Comparison of ENCODE assay signal across 14 cellular contexts in genomic region chr7:90605055-90605454, GRCh38. TPM values are rescaled to one million over a fixed set of nuclear protein-coding genes. Genes with fewer than 3 reads are reported as not detected.
DNase-seq lines count a peak whose midpoint lies in the region; ATAC-seq and TF ChIP-seq lines count a peak whose summit lies in the region.
"Had no signal": no experiment of that assay in that cellular context is flagged by ENCODE, and none has a peak within 500 bp of the region (broad histone marks: within the 10 kb centered on the region; RNA-seq: fewer than 3 reads in every experiment).

No MANE protein-coding gene starts in this region.

- peak; percentile 52 for ATAC-seq in GM18502 (IDR thresholded peaks at IDR 0.05; ENCODE audit: poor library complexity, unreplicated experiment)
- peak; percentile 40 for ATAC-seq in HG03342 (IDR thresholded peaks at IDR 0.05; ENCODE audit: unreplicated experiment)
- ATAC-seq in esophagus mucosa = no peak
- ATAC-seq in GM21528 (IDR thresholded peaks at IDR 0.05; ENCODE audit: low FRiP score, unreplicated experiment) = no peak
- ATAC-seq: heart left ventricle, lower lobe of right lung had no signal

- H3K4me1 Mint-ChIP-seq in nephron = peaks cover 33% of the 10 kb centered on the region
- H3K4me1 Mint-ChIP-seq in T-helper 2 cell treated with Interferon-gamma antibody and Interleukin-4, amounts not matched to agents 5 μg/mL and 100 μg/mL, for 36 hours (ENCODE audit: low read depth) = no peaks in the 10 kb centered on the region

- CTCF ChIA-PET in OCI-LY7 (lab: Charles Lee; ENCODE audit: unreplicated experiment) = no interaction called here

- H3K4me2 ChIP-seq in OCI-LY7 (ENCODE audit: low read length) = no peak overlapping the region

- no peaks in the 10 kb centered on the region for H3K79me2 ChIP-seq in OCI-LY7 (ENCODE audit: insufficient read depth, low read depth, low read length)

- TF ChIP-seq CTCF in nephron (IDR thresholded peaks at IDR 0.05; ENCODE audit: unreplicated experiment in 3 of 3) = no peak
- TF ChIP-seq CTCF in OCI-LY7 (conservative IDR thresholded peaks at IDR 0.05; ENCODE audit: low read length) = no peak

- H3K9me3 Mint-ChIP-seq in nephron = no peaks in the 10 kb centered on the region
- no peaks in the 10 kb centered on the region for H3K9me3 Mint-ChIP-seq in T-helper 2 cell treated with Interferon-gamma antibody and Interleukin-4, amounts not matched to agents 5 μg/mL and 100 μg/mL, for 36 hours
- H3K9me3 Mint-ChIP-seq: activated CD4-positive, alpha-beta memory T cell treated with anti-CD3 and anti-CD28 coated beads for 36 hours had no signal

- H3K4me3 Mint-ChIP-seq in nephron = no peak overlapping the region
- H3K4me3 Mint-ChIP-seq in T-helper 2 cell treated with Interferon-gamma antibody and Interleukin-4, amounts not matched to agents 5 μg/mL and 100 μg/mL, for 36 hours = no peak overlapping the region
- H3K4me3 Mint-ChIP-seq: activated CD4-positive, alpha-beta memory T cell treated with anti-CD3 and anti-CD28 coated beads for 36 hours had no signal

- H3K4me1 ChIP-seq in OCI-LY7 (ENCODE audit: insufficient read depth, low read length, poor library complexity, severe bottlenecking) = no peaks in the 10 kb centered on the region
- H3K4me1 ChIP-seq: transverse colon had no signal

- BruUV-seq in OCI-LY7 (replicated peaks; lab: Mats Ljungman, UMichigan) = no TSS peak

- no peaks in the 10 kb centered on the region for H3K9me2 ChIP-seq in OCI-LY7 (ENCODE audit: insufficient read depth, low read length)

- no peak overlapping the region for H3K27ac ChIP-seq in OCI-LY7 (ENCODE audit: low read depth, low read length, poor library complexity, severe bottlenecking)
- H3K27ac ChIP-seq: heart left ventricle, lower lobe of right lung, transverse colon had no signal

- peak; percentile 50 to 84 for DNase-seq in NCI-H524 (lab: John Stamatoyannopoulos, UW)
- DNase-seq in OCI-LY7 (ENCODE audit: low spot score) = no peak
- no peak for DNase-seq in T-helper 2 cell treated with Interferon-gamma antibody and Interleukin-4, amounts not matched to agents 5 μg/mL and 100 μg/mL, for 36 hours (ENCODE audit: low spot score)
- DNase-seq: activated CD4-positive, alpha-beta memory T cell treated with anti-CD3 and anti-CD28 coated beads for 36 hours; heart left ventricle; lower lobe of right lung; NCI-H1436 treated with DMSO at 0.1 percent for 48 hours; transverse colon had no signal

- peaks cover 2% of the 10 kb centered on the region for H3K36me3 Mint-ChIP-seq in nephron (ENCODE audit: low read depth)
- no peaks in the 10 kb centered on the region for H3K36me3 Mint-ChIP-seq in T-helper 2 cell treated with Interferon-gamma antibody and Interleukin-4, amounts not matched to agents 5 μg/mL and 100 μg/mL, for 36 hours (ENCODE audit: low read depth)
- H3K36me3 Mint-ChIP-seq: activated CD4-positive, alpha-beta memory T cell treated with anti-CD3 and anti-CD28 coated beads for 36 hours had no signal

- no peak overlapping the region for H3K4me3 ChIP-seq in OCI-LY7 (ENCODE audit: low read depth, low read length, poor library complexity, severe bottlenecking)
- H3K4me3 ChIP-seq: heart left ventricle, lower lobe of right lung, transverse colon had no signal

- H3K36me3 ChIP-seq in OCI-LY7 (ENCODE audit: insufficient read depth, low read length) = no peaks in the 10 kb centered on the region
- H3K36me3 ChIP-seq: heart left ventricle, lower lobe of right lung, transverse colon had no signal

- POLR2A ChIA-PET in OCI-LY7 (lab: Charles Lee) = no interaction called here

- H3K9me3 ChIP-seq in OCI-LY7 (ENCODE audit: low read length) = no peaks in the 10 kb centered on the region
- H3K9me3 ChIP-seq: heart left ventricle, lower lobe of right lung, transverse colon had no signal

- H3K27ac Mint-ChIP-seq in nephron = peak overlapping the region; percentile 32 to 82 (median 73)
- no peak overlapping the region for H3K27ac Mint-ChIP-seq in T-helper 2 cell treated with Interferon-gamma antibody and Interleukin-4, amounts not matched to agents 5 μg/mL and 100 μg/mL, for 36 hours
- H3K27ac Mint-ChIP-seq: activated CD4-positive, alpha-beta memory T cell treated with anti-CD3 and anti-CD28 coated beads for 36 hours; progenitor cell of endocrine pancreas had no signal

- H4K20me1 ChIP-seq in OCI-LY7 (ENCODE audit: insufficient read depth, low read length) = no peaks in the 10 kb centered on the region

- no peak overlapping the region for H2AFZ ChIP-seq in OCI-LY7 (ENCODE audit: low read length)

- no peaks in the 10 kb centered on the region for H3K27me3 Mint-ChIP-seq in nephron (ENCODE audit: low read depth)
- H3K27me3 Mint-ChIP-seq in T-helper 2 cell treated with Interferon-gamma antibody and Interleukin-4, amounts not matched to agents 5 μg/mL and 100 μg/mL, for 36 hours (ENCODE audit: low read depth) = peaks cover 13% of the 10 kb centered on the region
- H3K27me3 Mint-ChIP-seq: progenitor cell of endocrine pancreas had no signal

- intact Hi-C loops in OCI-LY7 (cut with micrococcal nuclease; ENCODE audit: unreplicated experiment) = no loop called here

RNA-seq across cellular contexts. Expression of gene CDK14, which starts 8.9 kb away (rescaled TPM):
- 90.7 and 112 TPM in 2 replicates for total RNA-seq in OCI-LY7 (2014; rRNA removed; shearing (Covaris generic))
- 107 and 111 TPM in 2 replicates for total RNA-seq in OCI-LY7 (2022)
- total RNA-seq in esophagus mucosa = 1.1 TPM
- total RNA-seq: activated CD4-positive, alpha-beta memory T cell treated with anti-CD3 and anti-CD28 coated beads for 36 hours had no signal

Comparison
In these comparisons a context has a peak if more than half of its experiments do, and no peak if none do; other contexts are left out.
1. ATAC-seq: peak in GM18502 (single experiment) and HG03342 (single experiment); none in esophagus mucosa (single experiment) and GM21528 (single experiment).
2. DNase-seq: peak in NCI-H524 (2 of 2); none in OCI-LY7 (single experiment) and T-helper 2 cell treated with Interferon-gamma antibody and Interleukin-4, amounts not matched to agents 5 μg/mL and 100 μg/mL, for 36 hours (single experiment).
3. RNA of gene CDK14, which starts 8.9 kb away (total RNA-seq): 90.7 to 112 TPM in OCI-LY7; 1.1 TPM in esophagus mucosa (single experiment); every median in the first group is over 10 times any median in the second.